ENCODE assay signal across 21 cellular contexts in genomic region chr7:1114505-1114904, GRCh38. TPM values are rescaled to one million over a fixed set of nuclear protein-coding genes. Genes with fewer than 3 reads are reported as not detected.
"Had no signal": no experiment of that assay in that cellular context is flagged by ENCODE, and none has a peak within 500 bp of the region (broad histone marks: within the 10 kb centered on the region; RNA-seq: fewer than 3 reads in every experiment).

No MANE protein-coding gene starts in this region.

- H3K4me3 ChIP-seq: coronary artery, suprapubic skin had no signal

- H3K27ac Mint-ChIP-seq: activated CD8-positive, alpha-beta T cell treated with anti-CD3 and anti-CD28 coated beads, Interleukin-2, amount 10 ng/mL, durations not matched to agents 7 days and 5 days; activated naive CD4-positive, alpha-beta T cell treated with anti-CD3 and anti-CD28 coated beads, Interleukin-2, amount 10 ng/mL, durations not matched to agents 7 days and 5 days; activated naive CD8-positive, alpha-beta T cell treated with anti-CD3 and anti-CD28 coated beads, Interleukin-2, amount 50 U/mL, for 24 hours; naive thymus-derived CD8-positive, alpha-beta T cell had no signal

- H3K27ac ChIP-seq: brain microvascular endothelial cell, coronary artery, foreskin keratinocyte, neutrophil, parathyroid adenoma, suprapubic skin had no signal

- H3K36me3 ChIP-seq: neutrophil had no signal

- H3K9me3 Mint-ChIP-seq: activated naive CD8-positive, alpha-beta T cell treated with anti-CD3 and anti-CD28 coated beads, Interleukin-2, amount 50 U/mL, for 24 hours; central memory CD8-positive, alpha-beta T cell; naive thymus-derived CD8-positive, alpha-beta T cell had no signal

- H3K9me3 ChIP-seq: neutrophil, suprapubic skin had no signal

- H3K9ac ChIP-seq: parathyroid adenoma had no signal

- DNase-seq: activated CD4-positive, alpha-beta T cell treated with anti-CD3 and anti-CD28 coated beads, Interleukin-2, amount 10 ng/mL, durations not matched to agents 24 days and 14 days; activated CD8-positive, alpha-beta memory T cell treated with anti-CD3 and anti-CD28 coated beads, Interleukin-2, amount 50 U/mL, for 48 hours; activated CD8-positive, alpha-beta T cell treated with anti-CD3 and anti-CD28 coated beads, Interleukin-2, amount 10 ng/mL, durations not matched to agents 7 days and 5 days; activated effector memory CD4-positive, alpha-beta T cell treated with Interleukin-2 at 50 U/mL for 16 hours; activated naive CD4-positive, alpha-beta T cell treated with anti-CD3 and anti-CD28 coated beads, Interleukin-2, amount 10 ng/mL, durations not matched to agents 7 days and 5 days; activated naive CD8-positive, alpha-beta T cell treated with anti-CD3 and anti-CD28 coated beads, Interleukin-2, amount 50 U/mL, for 24 hours; activated T-cell treated with anti-CD3 and anti-CD28 coated beads, Interleukin-2, amount 50 U/mL, for 48 hours; brain microvascular endothelial cell; foreskin keratinocyte; glutamatergic neuron; T1000; trophoblast cell had no signal

- H3K27me3 ChIP-seq: brain microvascular endothelial cell, foreskin keratinocyte, neutrophil, suprapubic skin had no signal

- H3K4me1 ChIP-seq: foreskin keratinocyte, parathyroid adenoma, suprapubic skin had no signal

- ATAC-seq: activated CD8-positive, alpha-beta T cell treated with anti-CD3 and anti-CD28 coated beads, Interleukin-2, amount 10 ng/mL, durations not matched to agents 7 days and 5 days; activated naive CD8-positive, alpha-beta T cell treated with anti-CD3 and anti-CD28 coated beads, Interleukin-2, amount 50 U/mL, for 24 hours; foreskin keratinocyte; naive thymus-derived CD8-positive, alpha-beta T cell had no signal

- H3K4me3 Mint-ChIP-seq: activated CD4-positive, alpha-beta T cell treated with anti-CD3 and anti-CD28 coated beads, Interleukin-2, amount 10 ng/mL, durations not matched to agents 24 days and 14 days; activated CD8-positive, alpha-beta T cell treated with anti-CD3 and anti-CD28 coated beads, Interleukin-2, amount 10 ng/mL, durations not matched to agents 7 days and 5 days; activated naive CD4-positive, alpha-beta T cell treated with anti-CD3 and anti-CD28 coated beads, Interleukin-2, amount 10 ng/mL, durations not matched to agents 7 days and 5 days; activated naive CD8-positive, alpha-beta T cell treated with anti-CD3 and anti-CD28 coated beads, Interleukin-2, amount 50 U/mL, for 24 hours; central memory CD8-positive, alpha-beta T cell; naive thymus-derived CD8-positive, alpha-beta T cell; stimulated activated naive CD8-positive, alpha-beta T cell treated with anti-CD3 and anti-CD28 coated beads, Interleukin-15, Interleukin-2, amounts not matched to agents 100 ng/mL and 50 ng/mL, for 24 hours had no signal

- H3K36me3 Mint-ChIP-seq: activated naive CD4-positive, alpha-beta T cell treated with anti-CD3 and anti-CD28 coated beads, Interleukin-2, amount 10 ng/mL, durations not matched to agents 7 days and 5 days had no signal

- FAIRE-seq: keratinocyte had no signal

- H3K4me1 Mint-ChIP-seq: central memory CD8-positive, alpha-beta T cell had no signal

- H3K27me3 Mint-ChIP-seq: activated CD4-positive, alpha-beta T cell treated with anti-CD3 and anti-CD28 coated beads, Interleukin-2, amount 10 ng/mL, durations not matched to agents 24 days and 14 days; activated naive CD4-positive, alpha-beta T cell treated with anti-CD3 and anti-CD28 coated beads, Interleukin-2, amount 10 ng/mL, durations not matched to agents 7 days and 5 days; activated naive CD8-positive, alpha-beta T cell treated with anti-CD3 and anti-CD28 coated beads, Interleukin-2, amount 50 U/mL, for 24 hours; central memory CD8-positive, alpha-beta T cell; naive thymus-derived CD8-positive, alpha-beta T cell; stimulated activated naive CD8-positive, alpha-beta T cell treated with anti-CD3 and anti-CD28 coated beads, Interleukin-15, Interleukin-2, amounts not matched to agents 100 ng/mL and 50 ng/mL, for 24 hours had no signal

RNA-seq across cellular contexts. Expression of gene GPER1, which starts 26.6 kb away (rescaled TPM):
- total RNA-seq: activated CD4-positive, alpha-beta T cell treated with anti-CD3 and anti-CD28 coated beads, Interleukin-2, amount 10 ng/mL, durations not matched to agents 24 days and 14 days; T-helper 1 cell treated with Interleukin-12 subunit alpha and Interleukin-12 subunit beta and Interleukin-4 antibody, amounts not matched to agents 30 ng/mL and 1 ng/mL, for 36 hours had no signal
